21 cellular contexts compared by ENCODE assay signal in the genomic region with DNA sequence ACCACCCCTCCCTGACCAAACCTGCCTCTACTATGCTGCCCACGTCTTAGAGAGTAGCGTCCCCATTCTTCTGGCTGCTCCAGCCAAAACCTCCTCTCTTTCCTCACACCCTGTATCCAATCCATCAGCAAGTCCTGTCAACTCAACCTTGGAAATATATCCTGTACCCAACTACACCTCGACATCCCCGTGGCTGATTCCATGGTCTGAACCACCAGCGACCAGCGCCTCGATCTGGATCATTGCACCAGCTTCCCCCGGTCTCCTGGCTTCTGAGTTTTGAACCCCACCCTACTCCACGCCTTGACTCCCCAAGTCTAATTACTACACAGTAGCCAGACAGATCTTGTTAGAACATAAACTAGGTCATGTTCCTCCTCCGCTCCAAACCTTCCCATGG.
"Had no signal": no experiment of that assay in that cellular context is flagged by ENCODE, and none has a peak within 500 bp of the region (broad histone marks: within the 10 kb centered on the region; RNA-seq: fewer than 3 reads in every experiment).

No MANE protein-coding gene starts in this region.

- H3K27ac Mint-ChIP-seq: activated B cell treated with CpG ODN at 0.5 μM for 24 hours; activated CD4-positive, alpha-beta T cell treated with anti-CD3 and anti-CD28 coated beads, Interleukin-2, amount 10 ng/mL, durations not matched to agents 24 days and 14 days; activated CD8-positive, alpha-beta memory T cell treated with anti-CD3 and anti-CD28 coated beads, Interleukin-2, amount 10 ng/mL, durations not matched to agents 7 days and 5 days; activated naive CD8-positive, alpha-beta T cell; activated T-cell treated with anti-CD3 and anti-CD28 coated beads, Interleukin-2, amount 50 U/mL, for 24 hours; activated T-helper 1 cell treated with anti-CD3 and anti-CD28 coated beads, Interleukin-12 subunit alpha, Interleukin-12 subunit beta, Interleukin-2, Interleukin-4 antibody, amounts not matched to agents 30 ng/mL and 10 ng/mL and 1 ng/mL, durations not matched to agents 14 hours and 24 hours and 36 hours; T-helper 17 cell had no signal

- H3K4me3 Mint-ChIP-seq: activated B cell treated with CpG ODN at 0.5 μM for 24 hours; activated CD4-positive, alpha-beta T cell treated with anti-CD3 and anti-CD28 coated beads, Interleukin-2, amount 10 ng/mL, durations not matched to agents 24 days and 14 days; activated CD8-positive, alpha-beta memory T cell treated with anti-CD3 and anti-CD28 coated beads, Interleukin-2, amount 10 ng/mL, durations not matched to agents 7 days and 5 days; activated naive CD8-positive, alpha-beta T cell; activated T-cell treated with anti-CD3 and anti-CD28 coated beads, Interleukin-2, amount 50 U/mL, for 24 hours; activated T-helper 1 cell treated with anti-CD3 and anti-CD28 coated beads, Interleukin-12 subunit alpha, Interleukin-12 subunit beta, Interleukin-2, Interleukin-4 antibody, amounts not matched to agents 30 ng/mL and 10 ng/mL and 1 ng/mL, durations not matched to agents 14 hours and 24 hours and 36 hours; T-helper 17 cell had no signal

- H3K27me3 Mint-ChIP-seq: activated B cell treated with CpG ODN at 0.5 μM for 24 hours; activated CD4-positive, alpha-beta T cell treated with anti-CD3 and anti-CD28 coated beads, Interleukin-2, amount 10 ng/mL, durations not matched to agents 24 days and 14 days; activated naive CD8-positive, alpha-beta T cell; activated T-cell treated with anti-CD3 and anti-CD28 coated beads, Interleukin-2, amount 50 U/mL, for 24 hours had no signal

- ATAC-seq: activated CD8-positive, alpha-beta memory T cell treated with anti-CD3 and anti-CD28 coated beads, Interleukin-2, amount 10 ng/mL, durations not matched to agents 7 days and 5 days; PC-3; T-helper 17 cell had no signal

- H3K9me3 Mint-ChIP-seq: activated B cell treated with CpG ODN at 0.5 μM for 24 hours; activated CD4-positive, alpha-beta T cell treated with anti-CD3 and anti-CD28 coated beads, Interleukin-2, amount 10 ng/mL, durations not matched to agents 24 days and 14 days; activated T-cell treated with anti-CD3 and anti-CD28 coated beads, Interleukin-2, amount 50 U/mL, for 24 hours; activated T-helper 1 cell treated with anti-CD3 and anti-CD28 coated beads, Interleukin-12 subunit alpha, Interleukin-12 subunit beta, Interleukin-2, Interleukin-4 antibody, amounts not matched to agents 30 ng/mL and 10 ng/mL and 1 ng/mL, durations not matched to agents 14 hours and 24 hours and 36 hours had no signal

- H3K36me3 Mint-ChIP-seq: activated CD8-positive, alpha-beta memory T cell treated with anti-CD3 and anti-CD28 coated beads, Interleukin-2, amount 10 ng/mL, durations not matched to agents 7 days and 5 days; activated naive CD8-positive, alpha-beta T cell had no signal

- DNase-seq: activated B cell treated with CpG ODN at 0.5 μM for 24 hours; activated CD4-positive, alpha-beta T cell treated with anti-CD3 and anti-CD28 coated beads for 1 hour; activated CD4-positive, alpha-beta T cell treated with anti-CD3 and anti-CD28 coated beads, Interleukin-2, amount 10 ng/mL, durations not matched to agents 24 days and 14 days; activated CD4-positive, alpha-beta T cell treated with anti-CD3 and anti-CD28 coated beads, Interleukin-2, amount 50 U/mL, for 48 hours; activated CD8-positive, alpha-beta memory T cell treated with anti-CD3 and anti-CD28 coated beads, Interleukin-2, amount 10 ng/mL, durations not matched to agents 7 days and 5 days; activated effector memory CD4-positive, alpha-beta T cell treated with Interleukin-2 at 50 U/mL for 16 hours; activated naive CD4-positive, alpha-beta T cell treated with Interleukin-2 at 50 U/mL for 16 hours; activated T-cell treated with anti-CD3 and anti-CD28 coated beads, Interleukin-2, amount 50 U/mL, for 24 hours; cerebellar nuclear complex; Kasumi-1; NCI-H1417; NCI-H1694 treated with DMSO at 0.1 percent for 48 hours; NCI-H2029 treated with DMSO at 0.1 percent for 48 hours; NCI-H510A treated with DMSO at 0.1 percent for 48 hours; NCI-H69; PC-3; SIG-M5; T-helper 17 cell; T-helper 9 cell had no signal
